ENCODE assay signal across 8 cellular contexts in the genomic region with DNA sequence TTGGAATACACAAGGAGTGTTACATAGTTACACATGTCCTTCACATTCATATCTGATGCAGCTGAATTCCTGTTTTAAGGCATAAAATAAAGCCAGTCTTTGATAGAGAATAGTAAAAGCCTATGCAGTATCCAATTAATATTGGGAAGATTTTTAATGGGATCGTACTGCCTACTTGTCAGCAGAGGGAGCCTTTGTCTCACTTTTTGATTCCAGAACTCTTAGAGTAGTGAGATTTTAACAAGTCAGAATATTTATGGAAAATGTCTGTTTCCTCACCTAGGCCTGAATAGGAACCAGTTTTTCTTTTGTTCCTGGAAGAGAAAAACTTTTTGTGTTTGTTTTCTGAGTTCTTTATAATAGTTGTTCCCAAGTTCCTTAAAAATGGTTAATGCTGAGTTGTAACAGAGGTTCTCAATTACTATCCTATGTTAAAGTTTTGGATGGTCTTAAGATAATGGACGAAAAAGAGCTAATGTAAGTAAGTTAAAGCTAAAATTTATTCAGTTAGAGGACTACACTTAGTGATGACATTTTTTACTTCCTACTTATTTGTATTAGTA.
DNase-seq lines count a peak whose midpoint lies in the region; ATAC-seq, FAIRE-seq and TF ChIP-seq lines count a peak whose summit lies in the region.

No MANE protein-coding gene starts in this region.

- no peak for TF ChIP-seq POLR2A in A549 (IDR thresholded peaks at IDR 0.05; ENCODE audit: low read length)

- H3K36me3 ChIP-seq in kidney (ENCODE audit: control insufficient read depth in 1 of 2, insufficient read depth in 2 of 2, low read length in 2 of 2) (no peaks in the 10 kb centered on the region), upper lobe of right lung (no peaks in the 10 kb centered on the region)

- TF ChIP-seq RAD21 in A549 (conservative IDR thresholded peaks at IDR 0.05 in 1 of 2, IDR thresholded peaks at IDR 0.05 in 1 of 2) = peak; percentile 87 to 88

- no peak overlapping the region for H3K27ac ChIP-seq in A549
- H3K27ac ChIP-seq in kidney (ENCODE audit: low read depth in 2 of 2, low read length in 2 of 2) = no peak overlapping the region
- no peak overlapping the region for H3K27ac ChIP-seq in upper lobe of right lung

- no peak overlapping the region for H3K9ac ChIP-seq in kidney (ENCODE audit: low read length in 2 of 2)

- no peaks in the 10 kb centered on the region for H3K27me3 ChIP-seq in upper lobe of right lung

- 36% methylated on average over 2 of the region's 2 CpGs for WGBS in A549 (ENCODE audit: missing lambda C conversion rate)

- no peak overlapping the region for H3K4me3 ChIP-seq in A549
- H3K4me3 ChIP-seq in astrocyte of the cerebellum (ENCODE audit: low read depth, low read length) = no peak overlapping the region
- no peak overlapping the region for H3K4me3 ChIP-seq in kidney (ENCODE audit: low read length in 2 of 2)
- no peak overlapping the region for H3K4me3 ChIP-seq in upper lobe of right lung

- no peak overlapping the region for H3K4me2 ChIP-seq in A549

- peak; percentile 88 for TF ChIP-seq CTCF in A549 (IDR thresholded peaks at IDR 0.05)
- TF ChIP-seq CTCF in astrocyte of the cerebellum (IDR thresholded peaks at IDR 0.05; ENCODE audit: low read depth, low read length, missing control alignments) = peak; percentile 64
- TF ChIP-seq CTCF in kidney (IDR thresholded peaks at IDR 0.05; ENCODE audit: borderline replicate concordance, extremely low read depth, insufficient read depth) = peak; percentile 66
- peak; percentile 69 for TF ChIP-seq CTCF in upper lobe of right lung (IDR thresholded peaks at IDR 0.05)

- CTCF ChIA-PET in A549 (lab: Yijun Ruan, JAX) = interaction anchor here (0.6 to 2.5 kb wide), 29 partner anchors 10 to 1517 kb away, joined by 3 to 18 read pairs (median 4); no protein-coding TSS in a partner anchor

- peak; percentile 73 to 86; a peak in 4 of 6 replicates for ATAC-seq in A549
- ATAC-seq in GM19351 (IDR thresholded peaks at IDR 0.05; ENCODE audit: unreplicated experiment) = peak; percentile 62
- ATAC-seq in upper lobe of right lung = peak; percentile 59
- ATAC-seq in GM21576 (IDR thresholded peaks at IDR 0.05; ENCODE audit: unreplicated experiment) = no peak

- intact Hi-C loops in kidney (cut with DNase I) = no loop called here
- intact Hi-C loops in upper lobe of right lung (cut with DNase I) = no loop called here

- H3K4me1 ChIP-seq in A549 (peaks cover 4% of the 10 kb centered on the region; the same call in 1 of the 3 replicates), kidney (ENCODE audit: control insufficient read depth in 1 of 2, insufficient read depth in 1 of 2, low read depth in 1 of 2, low read length in 2 of 2) (peaks cover 0 to 4% of the 10 kb centered on the region in 2 donors), upper lobe of right lung (no peaks in the 10 kb centered on the region)

- POLR2A ChIA-PET in A549 (lab: Yijun Ruan, JAX) = no interaction called here

- in situ Hi-C loops in astrocyte of the cerebellum (cut with HindIII; ENCODE audit: low sequenced_read_pairs) = no loop called here

- FAIRE-seq in A549 (lab: Jason Lieb, UNC) = no peak
- peak; percentile 84 for FAIRE-seq in kidney (lab: Jason Lieb, UNC)

- DNase-seq in A549 (ENCODE audit: low read depth in 1 of 2, low spot score in 1 of 2) (peak; percentile 36 to 57), NCI-H2171 (lab: John Stamatoyannopoulos, UW) (peak; percentile 34), astrocyte of the cerebellum (ENCODE audit: low read depth) (peak; percentile 57), kidney (no peak), upper lobe of right lung (no peak)
- no peak for DNase-seq in stimulated activated naive CD4-positive, alpha-beta T cell treated with Interleukin-2 at 50 U/mL for 16 hours (lab: John Stamatoyannopoulos, UW)

- H3K9me3 ChIP-seq in A549 (no peaks in the 10 kb centered on the region), kidney (ENCODE audit: control insufficient read depth in 1 of 2, low read length in 2 of 2) (no peaks in the 10 kb centered on the region), upper lobe of right lung (no peaks in the 10 kb centered on the region)

- no peak for TF ChIP-seq EP300 in A549 (IDR thresholded peaks at IDR 0.05)

TF ChIP-seq in A549, 52 proteins besides CTCF, POLR2A, EP300 and RAD21:
- TF ChIP-seq CEBPB (IDR thresholded peaks at IDR 0.05) (no peak), SMC3 (IDR thresholded peaks at IDR 0.05) (peak; percentile 80)

Comparison
In these comparisons a context has a peak if more than half of its experiments do, and no peak if none do; other contexts are left out.
1. DNase-seq: peak in A549 (2 of 2), NCI-H2171 (single experiment) and astrocyte of the cerebellum (single experiment); none in kidney (single experiment), upper lobe of right lung (single experiment) and stimulated activated naive CD4-positive, alpha-beta T cell treated with Interleukin-2 at 50 U/mL for 16 hours (single experiment).
2. Peak in every context shown above with its lines, with median percentiles within 50 percentile points of each other: CTCF ChIP-seq.